24 cellular contexts compared by ENCODE assay signal in genomic region chr12:107033758-107034739, GRCh38.
"Had no signal": no experiment of that assay in that cellular context is flagged by ENCODE, and none has a peak within 500 bp of the region (broad histone marks: within the 10 kb centered on the region; RNA-seq: fewer than 3 reads in every experiment).

No MANE protein-coding gene starts in this region.

- DNase-seq: activated CD4-positive, alpha-beta T cell treated with anti-CD3 and anti-CD28 coated beads, Interleukin-2, amount 50 U/mL, for 4 hours; activated CD8-positive, alpha-beta memory T cell treated with anti-CD3 and anti-CD28 coated beads for 24 hours; activated CD8-positive, alpha-beta memory T cell treated with anti-CD3 and anti-CD28 coated beads, Interleukin-2, amount 50 U/mL, for 48 hours; activated naive CD4-positive, alpha-beta T cell treated with Interleukin-2 at 50 U/mL for 16 hours; activated naive CD8-positive, alpha-beta T cell treated with anti-CD3 and anti-CD28 coated beads, Interleukin-2, amount 10 ng/mL, durations not matched to agents 7 days and 5 days; activated T-cell treated with anti-CD3 and anti-CD28 coated beads, Interleukin-2, amount 50 U/mL, for 4 hours; amygdala; cerebellar nuclear complex; esophagus squamous epithelium; glutamatergic neuron; mesenchymal stem cell; nucleus accumbens; small intestine; stimulated activated CD4-positive, alpha-beta T cell treated with anti-CD3 and anti-CD28 coated beads, Interleukin-2, amount 100 ng/mL, for 24 hours; stimulated activated naive B cell treated with anti-CD40 and anti-IgM and Interleukin-4, amounts not matched to agents 10 μg/mL and 1 μg/mL and 100 μg/mL, for 72 hours; T-helper 9 cell; testis had no signal

- H3K27me3 ChIP-seq: esophagus squamous epithelium, hepatocyte, testis had no signal

- H3K27me3 Mint-ChIP-seq: activated naive CD8-positive, alpha-beta T cell treated with anti-CD3 and anti-CD28 coated beads, Interleukin-2, amount 10 ng/mL, durations not matched to agents 7 days and 5 days; stimulated activated naive B cell treated with anti-CD40 and anti-IgM and Interleukin-4, amounts not matched to agents 10 μg/mL and 1 μg/mL and 100 μg/mL, for 72 hours; type B pancreatic cell had no signal

- H3K27ac Mint-ChIP-seq: activated naive CD8-positive, alpha-beta T cell treated with anti-CD3 and anti-CD28 coated beads, Interleukin-2, amount 10 ng/mL, durations not matched to agents 7 days and 5 days; stimulated activated naive B cell treated with anti-CD40 and anti-IgM and Interleukin-4, amounts not matched to agents 10 μg/mL and 1 μg/mL and 100 μg/mL, for 72 hours; type B pancreatic cell; WTC11 had no signal

- H3K27ac ChIP-seq: coronary artery, esophagus squamous epithelium, hepatocyte, testis had no signal

- ATAC-seq: activated T-cell treated with anti-CD3 and anti-CD28 coated beads, Interleukin-2, amount 50 U/mL, for 4 hours; sciatic nerve; stimulated activated naive B cell treated with anti-CD40 and anti-IgM and Interleukin-4, amounts not matched to agents 10 μg/mL and 1 μg/mL and 100 μg/mL, for 72 hours; WTC11 had no signal

- H3K4me1 Mint-ChIP-seq: stimulated activated naive B cell treated with anti-CD40 and anti-IgM and Interleukin-4, amounts not matched to agents 10 μg/mL and 1 μg/mL and 100 μg/mL, for 72 hours; WTC11 had no signal

- H3K4me3 ChIP-seq: coronary artery, esophagus squamous epithelium, hepatocyte, testis had no signal

- H3K9me3 ChIP-seq: esophagus squamous epithelium, testis had no signal

- H3K4me3 Mint-ChIP-seq: activated naive CD8-positive, alpha-beta T cell treated with anti-CD3 and anti-CD28 coated beads, Interleukin-2, amount 10 ng/mL, durations not matched to agents 7 days and 5 days; activated T-cell treated with anti-CD3 and anti-CD28 coated beads, Interleukin-2, amount 50 U/mL, for 4 hours; stimulated activated naive B cell treated with anti-CD40 and anti-IgM and Interleukin-4, amounts not matched to agents 10 μg/mL and 1 μg/mL and 100 μg/mL, for 72 hours; type B pancreatic cell; WTC11 had no signal

- H3K4me2 ChIP-seq: hepatocyte had no signal

- FAIRE-seq: bronchial epithelial cell, frontal cortex, small intestine had no signal

- H2AFZ ChIP-seq: hepatocyte had no signal

- H3K36me3 ChIP-seq: esophagus squamous epithelium had no signal
